8 cellular contexts compared by ENCODE assay signal in the genomic region with DNA sequence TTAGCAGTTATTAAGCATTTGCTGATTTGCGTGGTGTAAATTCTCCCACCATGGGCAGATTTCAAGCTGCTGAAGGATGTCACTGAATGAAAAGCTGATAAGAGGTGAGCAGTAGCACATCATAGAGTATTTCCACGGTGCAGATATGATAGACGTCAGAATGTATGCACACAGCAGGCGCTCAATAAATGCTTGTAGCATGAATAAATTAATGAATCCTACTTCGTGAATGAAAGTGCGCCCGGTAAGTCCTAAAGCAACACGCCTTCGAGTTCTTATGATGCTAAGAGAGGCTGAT. TPM values are rescaled to one million over a fixed set of nuclear protein-coding genes. Genes with fewer than 3 reads are reported as not detected.
DNase-seq lines count a peak whose midpoint lies in the region; ATAC-seq and TF ChIP-seq lines count a peak whose summit lies in the region.

No MANE protein-coding gene starts in this region.

- H3K9me3 Mint-ChIP-seq in activated CD4-positive, alpha-beta T cell treated with anti-CD3 and anti-CD28 coated beads, Interleukin-2, amount 10 ng/mL, durations not matched to agents 7 days and 5 days: no peaks in the 10 kb centered on the region
- H3K9me3 Mint-ChIP-seq in activated CD8-positive, alpha-beta T cell treated with anti-CD3 and anti-CD28 coated beads, Interleukin-2, amount 10 ng/mL, durations not matched to agents 7 days and 5 days (ENCODE audit: insufficient read depth): no peaks in the 10 kb centered on the region

- H3K4me1 Mint-ChIP-seq in activated CD4-positive, alpha-beta T cell treated with anti-CD3 and anti-CD28 coated beads, Interleukin-2, amount 10 ng/mL, durations not matched to agents 7 days and 5 days: peaks cover 22% of the 10 kb centered on the region
- H3K4me1 Mint-ChIP-seq in activated CD8-positive, alpha-beta T cell treated with anti-CD3 and anti-CD28 coated beads, Interleukin-2, amount 10 ng/mL, durations not matched to agents 7 days and 5 days (ENCODE audit: low read depth): peaks cover 26% of the 10 kb centered on the region

- POLR2A ChIA-PET in activated CD4-positive, alpha-beta T cell treated with anti-CD3 and anti-CD28 coated beads, Interleukin-2, amount 10 ng/mL, durations not matched to agents 7 days and 5 days (lab: Charles Lee): interaction anchor here (0.6 kb wide), 2 partner anchors 10 to 747 kb away, joined by 3 to 10 read pairs; a partner anchor contains a TSS
- POLR2A ChIA-PET in activated CD8-positive, alpha-beta T cell treated with anti-CD3 and anti-CD28 coated beads, Interleukin-2, amount 10 ng/mL, durations not matched to agents 7 days and 5 days (lab: Charles Lee): interaction anchor here (1.2 to 3.6 kb wide), 3 partner anchors 10 to 636 kb away, joined by 4 to 26 read pairs (median 9); a partner anchor contains a TSS

- TF ChIP-seq CTCF in omental fat pad (IDR thresholded peaks at IDR 0.05): no peak

- ATAC-seq in activated CD8-positive, alpha-beta T cell treated with anti-CD3 and anti-CD28 coated beads, Interleukin-2, amount 10 ng/mL, durations not matched to agents 7 days and 5 days: no peak
- no peak for ATAC-seq in omental fat pad (ENCODE audit: low FRiP score)

- CTCF ChIA-PET in activated CD4-positive, alpha-beta T cell treated with anti-CD3 and anti-CD28 coated beads, Interleukin-2, amount 10 ng/mL, durations not matched to agents 7 days and 5 days (lab: Charles Lee): interaction anchor here (1.2 kb wide), 2 partner anchors 10 to 18 kb away, joined by 3 to 4 read pairs; a partner anchor contains a TSS
- CTCF ChIA-PET in activated CD8-positive, alpha-beta T cell treated with anti-CD3 and anti-CD28 coated beads, Interleukin-2, amount 10 ng/mL, durations not matched to agents 7 days and 5 days (lab: Charles Lee): interaction anchor here (1.3 kb wide), 1 partner anchor 9 kb away, joined by 3 read pairs; no protein-coding TSS in a partner anchor

- peak overlapping the region; percentile 79 for H3K27ac ChIP-seq in substantia nigra (ENCODE audit: low read depth, low read length, poor library complexity, severe bottlenecking)

- no peaks in the 10 kb centered on the region for H3K27me3 Mint-ChIP-seq in activated CD4-positive, alpha-beta T cell treated with anti-CD3 and anti-CD28 coated beads, Interleukin-2, amount 10 ng/mL, durations not matched to agents 7 days and 5 days
- H3K27me3 Mint-ChIP-seq in activated CD8-positive, alpha-beta T cell treated with anti-CD3 and anti-CD28 coated beads, Interleukin-2, amount 10 ng/mL, durations not matched to agents 7 days and 5 days (ENCODE audit: low read depth): peaks cover 4% of the 10 kb centered on the region

- H3K4me3 Mint-ChIP-seq in activated CD4-positive, alpha-beta T cell treated with anti-CD3 and anti-CD28 coated beads, Interleukin-2, amount 10 ng/mL, durations not matched to agents 7 days and 5 days: peak overlapping the region; percentile 59
- H3K4me3 Mint-ChIP-seq in activated CD8-positive, alpha-beta T cell treated with anti-CD3 and anti-CD28 coated beads, Interleukin-2, amount 10 ng/mL, durations not matched to agents 7 days and 5 days: peak overlapping the region; percentile 60

- H3K36me3 Mint-ChIP-seq in activated CD4-positive, alpha-beta T cell treated with anti-CD3 and anti-CD28 coated beads, Interleukin-2, amount 10 ng/mL, durations not matched to agents 7 days and 5 days (ENCODE audit: low read depth): peaks cover 27% of the 10 kb centered on the region
- peaks cover 26% of the 10 kb centered on the region for H3K36me3 Mint-ChIP-seq in activated CD8-positive, alpha-beta T cell treated with anti-CD3 and anti-CD28 coated beads, Interleukin-2, amount 10 ng/mL, durations not matched to agents 7 days and 5 days (ENCODE audit: low read depth)

- H3K27ac Mint-ChIP-seq in activated CD4-positive, alpha-beta T cell treated with anti-CD3 and anti-CD28 coated beads, Interleukin-2, amount 10 ng/mL, durations not matched to agents 7 days and 5 days: peak overlapping the region; percentile 60
- H3K27ac Mint-ChIP-seq in activated CD8-positive, alpha-beta T cell treated with anti-CD3 and anti-CD28 coated beads, Interleukin-2, amount 10 ng/mL, durations not matched to agents 7 days and 5 days: no peak overlapping the region

- DNase-seq in activated CD4-positive, alpha-beta T cell treated with anti-CD3 and anti-CD28 coated beads, Interleukin-2, amount 10 ng/mL, durations not matched to agents 7 days and 5 days: no peak
- no peak for DNase-seq in activated CD4-positive, alpha-beta T cell treated with anti-CD3 and anti-CD28 coated beads for 48 hours
- no peak for DNase-seq in activated CD8-positive, alpha-beta T cell treated with anti-CD3 and anti-CD28 coated beads, Interleukin-2, amount 10 ng/mL, durations not matched to agents 7 days and 5 days
- DNase-seq in inferior parietal cortex (ENCODE audit: extremely low spot score): peak; percentile 58
- no peak for DNase-seq in substantia nigra (lab: John Stamatoyannopoulos, UW)
- no peak for DNase-seq in NCI-H2196 treated with DMSO at 0.1 percent for 48 hours (lab: John Stamatoyannopoulos, UW; ENCODE audit: unreplicated experiment)
- DNase-seq in omental fat pad (ENCODE audit: low spot score): no peak
- DNase-seq in GDM1 (lab: John Stamatoyannopoulos, UW): no peak

RNA-seq across cellular contexts. Expression of a gene that starts 0.5 kb away (rescaled TPM):
- 10 to 100 TPM; 53.7 to 59.1 TPM for total RNA-seq in activated CD4-positive, alpha-beta T cell treated with anti-CD3 and anti-CD28 coated beads, Interleukin-2, amount 10 ng/mL, durations not matched to agents 7 days and 5 days
- total RNA-seq in activated CD8-positive, alpha-beta T cell treated with anti-CD3 and anti-CD28 coated beads, Interleukin-2, amount 10 ng/mL, durations not matched to agents 7 days and 5 days: 10 to 100 TPM; 30.8 to 33.7 TPM
- 10 to 100 TPM in 3 of 4 donors, 1 to 10 TPM in 1; 9.3 to 28.2 (median 12.2) TPM for total RNA-seq in omental fat pad

RNA-seq across cellular contexts. Expression of a gene that starts 10.1 kb away (rescaled TPM):
- total RNA-seq in activated CD4-positive, alpha-beta T cell treated with anti-CD3 and anti-CD28 coated beads, Interleukin-2, amount 10 ng/mL, durations not matched to agents 7 days and 5 days: 10 to 100 TPM; 49.2 to 57.2 TPM
- total RNA-seq in activated CD8-positive, alpha-beta T cell treated with anti-CD3 and anti-CD28 coated beads, Interleukin-2, amount 10 ng/mL, durations not matched to agents 7 days and 5 days: 10 to 100 TPM; 55.9 to 57.5 TPM
- 10 to 100 TPM; 38.0 to 48.2 (median 43.6) TPM for total RNA-seq in omental fat pad
